8 cellular contexts compared by ENCODE assay signal in genomic region chr13:100721885-100722512, GRCh38. TPM values are rescaled to one million over a fixed set of nuclear protein-coding genes. Genes with fewer than 3 reads are reported as not detected.
DNase-seq lines count a peak whose midpoint lies in the region; ATAC-seq and TF ChIP-seq lines count a peak whose summit lies in the region.

No MANE protein-coding gene starts in this region.

- H3K27ac Mint-ChIP-seq in CD14-positive monocyte: no peak overlapping the region
- no peak overlapping the region for H3K27ac Mint-ChIP-seq in activated T-helper 1 cell treated with anti-CD3 and anti-CD28 coated beads, Interleukin-12 subunit alpha, Interleukin-12 subunit beta, Interleukin-2, Interleukin-4 antibody, amounts not matched to agents 30 ng/mL and 10 ng/mL and 1 ng/mL, durations not matched to agents 14 hours and 24 hours and 36 hours

- H3K4me1 Mint-ChIP-seq in CD14-positive monocyte: no peaks in the 10 kb centered on the region
- no peaks in the 10 kb centered on the region for H3K4me1 Mint-ChIP-seq in activated T-helper 1 cell treated with anti-CD3 and anti-CD28 coated beads, Interleukin-12 subunit alpha, Interleukin-12 subunit beta, Interleukin-2, Interleukin-4 antibody, amounts not matched to agents 30 ng/mL and 10 ng/mL and 1 ng/mL, durations not matched to agents 14 hours and 24 hours and 36 hours (ENCODE audit: low read depth)

- intact Hi-C loops in CD14-positive monocyte (cut with micrococcal nuclease): no loop called here
- intact Hi-C loops in activated T-helper 1 cell treated with anti-CD3 and anti-CD28 coated beads, Interleukin-12 subunit alpha, Interleukin-12 subunit beta, Interleukin-2, Interleukin-4 antibody, amounts not matched to agents 30 ng/mL and 10 ng/mL and 1 ng/mL, durations not matched to agents 14 hours and 24 hours and 36 hours (cut with micrococcal nuclease): loop anchor here (1.0 kb wide), 1 partner anchor 405 kb away; no protein-coding TSS in a partner anchor

- H3K4me3 Mint-ChIP-seq in CD14-positive monocyte: no peak overlapping the region
- no peak overlapping the region for H3K4me3 Mint-ChIP-seq in activated T-helper 1 cell treated with anti-CD3 and anti-CD28 coated beads, Interleukin-12 subunit alpha, Interleukin-12 subunit beta, Interleukin-2, Interleukin-4 antibody, amounts not matched to agents 30 ng/mL and 10 ng/mL and 1 ng/mL, durations not matched to agents 14 hours and 24 hours and 36 hours

- H3K9me3 Mint-ChIP-seq in CD14-positive monocyte: peaks cover 0 to 9% (median 3%) of the 10 kb centered on the region in 7 donors
- H3K9me3 Mint-ChIP-seq in activated T-helper 1 cell treated with anti-CD3 and anti-CD28 coated beads, Interleukin-12 subunit alpha, Interleukin-12 subunit beta, Interleukin-2, Interleukin-4 antibody, amounts not matched to agents 30 ng/mL and 10 ng/mL and 1 ng/mL, durations not matched to agents 14 hours and 24 hours and 36 hours: peaks cover 9% of the 10 kb centered on the region

- no peaks in the 10 kb centered on the region for H3K36me3 Mint-ChIP-seq in CD14-positive monocyte
- H3K36me3 Mint-ChIP-seq in activated T-helper 1 cell treated with anti-CD3 and anti-CD28 coated beads, Interleukin-12 subunit alpha, Interleukin-12 subunit beta, Interleukin-2, Interleukin-4 antibody, amounts not matched to agents 30 ng/mL and 10 ng/mL and 1 ng/mL, durations not matched to agents 14 hours and 24 hours and 36 hours (ENCODE audit: low read depth): no peaks in the 10 kb centered on the region

- TF ChIP-seq CTCF in CD14-positive monocyte (IDR thresholded peaks at IDR 0.05): peak; percentile 88

- peak; percentile 82 for ATAC-seq in GM18907 (IDR thresholded peaks at IDR 0.05; ENCODE audit: unreplicated experiment)
- ATAC-seq in HG03460 (IDR thresholded peaks at IDR 0.05; ENCODE audit: unreplicated experiment): peak; percentile 86
- ATAC-seq in HG03457 (IDR thresholded peaks at IDR 0.05; ENCODE audit: unreplicated experiment): no peak

- DNase-seq in CD14-positive monocyte (ENCODE audit: low spot score) (no peak), OCI-M2 (lab: John Stamatoyannopoulos, UW; ENCODE audit: unreplicated experiment) (peak; percentile 5), germinal center (ENCODE audit: low spot score) (peak; percentile 44), retina (peak; percentile 49)
- DNase-seq in activated T-helper 1 cell treated with anti-CD3 and anti-CD28 coated beads, Interleukin-12 subunit alpha, Interleukin-12 subunit beta, Interleukin-2, Interleukin-4 antibody, amounts not matched to agents 30 ng/mL and 10 ng/mL and 1 ng/mL, durations not matched to agents 14 hours and 24 hours and 36 hours (ENCODE audit: low spot score): peak; percentile 17

- peaks cover 0 to 8% (median 3%) of the 10 kb centered on the region in 3 donors for H3K27me3 Mint-ChIP-seq in CD14-positive monocyte (ENCODE audit: low read depth in 3 of 3)
- H3K27me3 Mint-ChIP-seq in activated T-helper 1 cell treated with anti-CD3 and anti-CD28 coated beads, Interleukin-12 subunit alpha, Interleukin-12 subunit beta, Interleukin-2, Interleukin-4 antibody, amounts not matched to agents 30 ng/mL and 10 ng/mL and 1 ng/mL, durations not matched to agents 14 hours and 24 hours and 36 hours (ENCODE audit: insufficient read depth): peaks cover 11% of the 10 kb centered on the region

RNA-seq across cellular contexts. Expression of gene TMTC4, which starts 47.4 kb away (rescaled TPM):
- 1 to 10 TPM; 2.1 to 3.9 TPM for polyA plus RNA-seq in CD14-positive monocyte
- 19.2 and 21.2 TPM in 2 replicates for total RNA-seq in activated T-helper 1 cell treated with anti-CD3 and anti-CD28 coated beads, Interleukin-12 subunit alpha, Interleukin-12 subunit beta, Interleukin-2, Interleukin-4 antibody, amounts not matched to agents 30 ng/mL and 10 ng/mL and 1 ng/mL, durations not matched to agents 14 hours and 24 hours and 36 hours
